In the genomic region with DNA sequence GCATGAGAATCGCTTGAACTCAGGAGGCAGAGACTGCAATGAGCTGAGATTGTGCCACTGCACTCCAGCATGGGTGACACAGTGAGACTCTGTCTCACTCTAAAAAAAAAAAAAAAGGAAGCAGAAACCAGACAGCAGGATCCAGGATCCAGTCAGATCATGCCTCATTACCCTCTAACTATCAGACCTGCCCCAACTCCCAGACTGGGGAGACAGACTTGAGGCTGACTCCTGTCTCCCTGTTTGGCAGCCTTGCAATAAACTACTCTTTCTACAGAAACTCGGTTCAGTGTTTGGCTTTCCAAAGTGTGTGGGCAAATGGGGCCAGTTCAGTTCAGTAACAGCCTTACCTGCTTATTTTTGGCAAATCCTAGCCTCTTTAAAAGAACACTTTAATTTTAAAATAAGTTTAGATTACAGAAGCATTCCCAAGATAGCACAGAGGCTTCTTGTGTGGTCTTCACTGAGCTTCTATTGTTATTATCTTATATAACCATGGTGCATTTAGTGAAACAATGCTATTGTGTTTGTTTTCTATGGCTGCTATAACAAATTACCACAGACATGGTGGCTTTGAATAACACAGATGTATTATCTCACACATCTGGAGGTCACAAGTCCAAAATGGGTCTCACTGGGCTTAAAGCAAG, we compare ENCODE assay signal across 1 cellular context.
TF ChIP-seq lines count a peak whose summit lies in the region.

No MANE protein-coding gene starts in this region.

TF ChIP-seq in H1, 55 proteins besides CTCF, POLR2A, EP300 and RAD21:
- TF ChIP-seq RBBP5 (IDR thresholded peaks at IDR 0.05; ENCODE audit: borderline replicate concordance, low read depth, low read length) (no peak), GTF2F1 (IDR thresholded peaks at IDR 0.05; ENCODE audit: borderline replicate concordance, low read depth, low read length) (no peak), ATF3 (IDR thresholded peaks at IDR 0.05; ENCODE audit: insufficient read depth, low read depth, low read length) (no peak), CREB1 (IDR thresholded peaks at IDR 0.05) (no peak), TBP (IDR thresholded peaks at IDR 0.05; ENCODE audit: low read depth, low read length) (no peak), JUN (IDR thresholded peaks at IDR 0.05; ENCODE audit: low read depth, low read length) (no peak), FOSL1 (IDR thresholded peaks at IDR 0.05; ENCODE audit: insufficient read depth, low read depth, low read length) (no peak), NANOG (IDR thresholded peaks at IDR 0.05; ENCODE audit: insufficient read depth, low read depth, low read length, poor library complexity, severe bottlenecking) (no peak)
- TF ChIP-seq, protein P1, sequence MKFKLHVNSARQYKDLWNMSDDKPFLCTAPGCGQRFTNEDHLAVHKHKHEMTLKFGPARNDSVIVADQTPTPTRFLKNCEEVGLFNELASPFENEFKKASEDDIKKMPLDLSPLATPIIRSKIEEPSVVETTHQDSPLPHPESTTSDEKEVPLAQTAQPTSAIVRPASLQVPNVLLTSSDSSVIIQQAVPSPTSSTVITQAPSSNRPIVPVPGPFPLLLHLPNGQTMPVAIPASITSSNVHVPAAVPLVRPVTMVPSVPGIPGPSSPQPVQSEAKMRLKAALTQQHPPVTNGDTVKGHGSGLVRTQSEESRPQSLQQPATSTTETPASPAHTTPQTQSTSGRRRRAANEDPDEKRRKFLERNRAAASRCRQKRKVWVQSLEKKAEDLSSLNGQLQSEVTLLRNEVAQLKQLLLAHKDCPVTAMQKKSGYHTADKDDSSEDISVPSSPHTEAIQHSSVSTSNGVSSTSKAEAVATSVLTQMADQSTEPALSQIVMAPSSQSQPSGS (IDR thresholded peaks at IDR 0.05; ENCODE audit: low read length) = no peak
TF ChIP-seq in H1: peak in this region for 0.
